In the genomic region with DNA sequence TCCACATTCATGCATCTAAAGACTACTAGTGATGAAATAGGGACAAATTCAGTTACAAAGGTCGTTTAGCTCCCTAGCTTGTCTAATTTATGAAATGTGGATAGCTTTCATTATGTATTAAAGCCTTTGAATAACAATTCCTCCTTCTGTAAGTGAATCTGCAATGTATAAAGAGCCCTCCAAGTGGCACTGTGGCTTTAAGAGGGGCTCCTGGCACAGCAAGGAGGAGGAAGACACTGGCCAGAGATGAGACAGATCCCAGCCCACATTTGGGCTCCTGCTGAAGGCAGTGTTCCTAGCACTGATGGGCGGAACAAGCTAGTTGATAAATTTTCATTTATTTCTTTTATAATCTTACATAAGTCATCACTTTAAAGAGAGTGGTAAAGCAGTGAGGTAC, we compare ENCODE assay signal across 12 cellular contexts. TPM values are rescaled to one million over a fixed set of nuclear protein-coding genes. Genes with fewer than 3 reads are reported as not detected.
DNase-seq lines count a peak whose midpoint lies in the region; ATAC-seq and TF ChIP-seq lines count a peak whose summit lies in the region.
"Had no signal": no experiment of that assay in that cellular context is flagged by ENCODE, and none has a peak within 500 bp of the region (broad histone marks: within the 10 kb centered on the region; RNA-seq: fewer than 3 reads in every experiment).

No MANE protein-coding gene starts in this region.

- no peaks in the 10 kb centered on the region for H3K4me1 ChIP-seq in testis

- no peak overlapping the region for H3K27ac ChIP-seq in testis
- H3K27ac ChIP-seq: neutrophil, SK-N-MC had no signal

- no peak for ATAC-seq in GM19023 (IDR thresholded peaks at IDR 0.05; ENCODE audit: unreplicated experiment)

- H3K27me3 ChIP-seq in testis = no peaks in the 10 kb centered on the region
- H3K27me3 ChIP-seq: neutrophil had no signal

- TF ChIP-seq CTCF in AG09309 (IDR thresholded peaks at IDR 0.05; ENCODE audit: control insufficient read depth, insufficient read depth, low read depth, low read length, missing control alignments) = peak; percentile 16
- peak; percentile 18 for TF ChIP-seq CTCF in fibroblast of mammary gland (conservative IDR thresholded peaks at IDR 0.05; ENCODE audit: control insufficient read depth, insufficient read depth, low read depth, low read length)
- no peak for TF ChIP-seq CTCF in testis (IDR thresholded peaks at IDR 0.05)

- DNase-seq in AG09309 (ENCODE audit: low read depth) (no peak), GM03348 (ENCODE audit: low spot score) (peak; percentile 15), OCI-M1 (lab: John Stamatoyannopoulos, UW) (peak; percentile 58), fibroblast of mammary gland (ENCODE audit: low read depth) (no peak), inferior parietal cortex (ENCODE audit: extremely low spot score) (no peak), NCI-H1092 (lab: John Stamatoyannopoulos, UW) (no peak), testis (no peak)
- DNase-seq: activated T-cell treated with anti-CD3 and anti-CD28 coated beads, Interleukin-2, amount 50 U/mL, for 4 hours; NCI-H1092 treated with DMSO at 0.1 percent for 48 hours had no signal

- no peaks in the 10 kb centered on the region for H3K9me3 ChIP-seq in testis
- H3K9me3 ChIP-seq: neutrophil had no signal

- H3K36me3 ChIP-seq in testis (ENCODE audit: low read depth, missing control alignments) = no peaks in the 10 kb centered on the region
- H3K36me3 ChIP-seq: neutrophil had no signal

- intact Hi-C loops in testis (cut with DNase I; ENCODE audit: low total_unique reads) = no loop called here

- H3K4me3 ChIP-seq in AG09309 (ENCODE audit: control insufficient read depth, low read depth, low read length) (no peak overlapping the region), fibroblast of mammary gland (ENCODE audit: control insufficient read depth, low read depth, low read length) (no peak overlapping the region), testis (no peak overlapping the region)
- H3K4me3 ChIP-seq: SK-N-MC had no signal

- WGBS in testis, 2 donors = 36 to 37% methylated on average over 2 of the region's 2 CpGs

- no peak for TF ChIP-seq POLR2A in testis (IDR thresholded peaks at IDR 0.05)

RNA-seq across cellular contexts. Expression of a gene that starts 17.6 kb away (rescaled TPM):
- 10 to 100 TPM; 20.0 to 29.4 TPM for total RNA-seq in testis
- polyA plus RNA-seq in testis (ENCODE audit: insufficient read depth, low read depth, low replicate concordance) = 25.3 TPM

Comparison
In these comparisons a context has a peak if more than half of its experiments do, and no peak if none do; other contexts are left out.
1. DNase-seq: peak in GM03348 (single experiment) and OCI-M1 (single experiment); none in AG09309 (single experiment), fibroblast of mammary gland (single experiment), inferior parietal cortex (single experiment), NCI-H1092 (single experiment) and testis (single experiment).
2. CTCF ChIP-seq: peak in AG09309 (single experiment) and fibroblast of mammary gland (single experiment); none in testis (0 of 3).